22 cellular contexts compared by ENCODE assay signal in genomic region chr15:68382286-68383007, GRCh38. TPM values are rescaled to one million over a fixed set of nuclear protein-coding genes. Genes with fewer than 3 reads are reported as not detected.
DNase-seq lines count a peak whose midpoint lies in the region; ATAC-seq and TF ChIP-seq lines count a peak whose summit lies in the region.
"Had no signal": no experiment of that assay in that cellular context is flagged by ENCODE, and none has a peak within 500 bp of the region (broad histone marks: within the 10 kb centered on the region; RNA-seq: fewer than 3 reads in every experiment).

No MANE protein-coding gene starts in this region.

- intact Hi-C loops in sigmoid colon (cut with DNase I), result loop anchor here (1.0 to 2.0 kb wide), 2 partner anchors 76 to 132 kb away; no protein-coding TSS in a partner anchor

- DNase-seq in T-helper 1 cell (no peak), RPMI7951 (ENCODE audit: low read depth) (peak; percentile 67), fibroblast of the aortic adventitia (ENCODE audit: low read depth) (peak; percentile 51), sigmoid colon (peak; percentile 24), RPMI8226 (no peak), activated gamma-delta T cell treated with Interleukin-2 at 50 U/mL for 16 hours (no peak)
- DNase-seq: activated naive CD4-positive, alpha-beta T cell treated with anti-CD3 and anti-CD28 coated beads, Interleukin-2, amount 10 ng/mL, durations not matched to agents 7 days and 5 days; activated T-cell treated with anti-CD3 and anti-CD28 coated beads, Interleukin-2, amount 50 U/mL, for 72 hours; HFFc6; mucosa of descending colon; NCI-H82; pancreas; stimulated activated CD4-positive, alpha-beta T cell treated with anti-CD3 and anti-CD28 coated beads, Interleukin-4, amount 100 ng/mL, for 4 hours had no signal

- H3K27ac Mint-ChIP-seq in T-helper 1 cell treated with Interleukin-12 subunit alpha and Interleukin-12 subunit beta and Interleukin-4 antibody, amounts not matched to agents 30 μg/mL and 1 μg/mL, for 36 hours, result peak overlapping the region; percentile 11
- H3K27ac Mint-ChIP-seq: activated naive CD4-positive, alpha-beta T cell treated with anti-CD3 and anti-CD28 coated beads, Interleukin-2, amount 10 ng/mL, durations not matched to agents 7 days and 5 days; activated T-cell treated with anti-CD3 and anti-CD28 coated beads, Interleukin-2, amount 50 U/mL, for 72 hours; GM23338; HFFc6; natural killer cell treated with Interleukin-12 subunit alpha and Interleukin-12 subunit beta and Interleukin-15 and Interleukin-18, amount 100 ng/mL, for 72 hours; stimulated activated memory B cell treated with anti-CD40 and anti-IgM and Interleukin-4, amounts not matched to agents 10 μg/mL and 1 μg/mL and 100 μg/mL, for 72 hours had no signal

- no peaks in the 10 kb centered on the region for H3K36me3 Mint-ChIP-seq in T-helper 1 cell treated with Interleukin-12 subunit alpha and Interleukin-12 subunit beta and Interleukin-4 antibody, amounts not matched to agents 30 μg/mL and 1 μg/mL, for 36 hours (ENCODE audit: low read depth)
- H3K36me3 Mint-ChIP-seq: natural killer cell treated with Interleukin-12 subunit alpha and Interleukin-12 subunit beta and Interleukin-15 and Interleukin-18, amount 100 ng/mL, for 72 hours; stimulated activated memory B cell treated with anti-CD40 and anti-IgM and Interleukin-4, amounts not matched to agents 10 μg/mL and 1 μg/mL and 100 μg/mL, for 72 hours had no signal

- no peak for ATAC-seq in GM21381 (IDR thresholded peaks at IDR 0.05; ENCODE audit: unreplicated experiment)
- ATAC-seq: stimulated activated memory B cell treated with anti-CD40 and anti-IgM and Interleukin-4, amounts not matched to agents 10 μg/mL and 1 μg/mL and 100 μg/mL, for 72 hours had no signal

- H3K9me3 Mint-ChIP-seq in T-helper 1 cell treated with Interleukin-12 subunit alpha and Interleukin-12 subunit beta and Interleukin-4 antibody, amounts not matched to agents 30 μg/mL and 1 μg/mL, for 36 hours, result peaks cover 5% of the 10 kb centered on the region
- H3K9me3 Mint-ChIP-seq: activated naive CD4-positive, alpha-beta T cell treated with anti-CD3 and anti-CD28 coated beads, Interleukin-2, amount 10 ng/mL, durations not matched to agents 7 days and 5 days; HFFc6; natural killer cell treated with Interleukin-12 subunit alpha and Interleukin-12 subunit beta and Interleukin-15 and Interleukin-18, amount 100 ng/mL, for 72 hours; stimulated activated memory B cell treated with anti-CD40 and anti-IgM and Interleukin-4, amounts not matched to agents 10 μg/mL and 1 μg/mL and 100 μg/mL, for 72 hours had no signal

- H3K4me1 Mint-ChIP-seq in T-helper 1 cell treated with Interleukin-12 subunit alpha and Interleukin-12 subunit beta and Interleukin-4 antibody, amounts not matched to agents 30 μg/mL and 1 μg/mL, for 36 hours (ENCODE audit: low read depth), result peaks cover 11% of the 10 kb centered on the region
- H3K4me1 Mint-ChIP-seq: GM23338; stimulated activated memory B cell treated with anti-CD40 and anti-IgM and Interleukin-4, amounts not matched to agents 10 μg/mL and 1 μg/mL and 100 μg/mL, for 72 hours had no signal

- TF ChIP-seq POLR2A in sigmoid colon (IDR thresholded peaks at IDR 0.05), result no peak

- peaks cover 3% of the 10 kb centered on the region for H3K27me3 Mint-ChIP-seq in T-helper 1 cell treated with Interleukin-12 subunit alpha and Interleukin-12 subunit beta and Interleukin-4 antibody, amounts not matched to agents 30 μg/mL and 1 μg/mL, for 36 hours (ENCODE audit: low read depth)

- no peak overlapping the region for H3K4me3 ChIP-seq in fibroblast of the aortic adventitia (ENCODE audit: low read depth, low read length)
- H3K4me3 ChIP-seq in sigmoid colon, result no peak overlapping the region
- H3K4me3 ChIP-seq: cardiac muscle cell, GM12878, GM23338, mucosa of descending colon, pancreas, right lobe of liver had no signal

- H3K27me3 ChIP-seq in sigmoid colon, result no peaks in the 10 kb centered on the region
- H3K27me3 ChIP-seq: cardiac muscle cell, pancreas, right lobe of liver had no signal

- no peak overlapping the region for H3K27ac ChIP-seq in sigmoid colon
- H3K27ac ChIP-seq: 22Rv1, cardiac muscle cell, pancreas, right lobe of liver had no signal

- TF ChIP-seq CTCF in fibroblast of the aortic adventitia (IDR thresholded peaks at IDR 0.05; ENCODE audit: insufficient read depth, low read length) (no peak), sigmoid colon (IDR thresholded peaks at IDR 0.05) (no peak)

- H3K9me3 ChIP-seq in sigmoid colon, result no peaks in the 10 kb centered on the region
- H3K9me3 ChIP-seq: mucosa of descending colon, pancreas, right lobe of liver had no signal

- no peaks in the 10 kb centered on the region for H3K36me3 ChIP-seq in sigmoid colon
- H3K36me3 ChIP-seq: cardiac muscle cell, pancreas, right lobe of liver had no signal

- H3K4me3 Mint-ChIP-seq in T-helper 1 cell treated with Interleukin-12 subunit alpha and Interleukin-12 subunit beta and Interleukin-4 antibody, amounts not matched to agents 30 μg/mL and 1 μg/mL, for 36 hours, result no peak overlapping the region
- H3K4me3 Mint-ChIP-seq: activated naive CD4-positive, alpha-beta T cell treated with anti-CD3 and anti-CD28 coated beads, Interleukin-2, amount 10 ng/mL, durations not matched to agents 7 days and 5 days; activated T-cell treated with anti-CD3 and anti-CD28 coated beads, Interleukin-2, amount 50 U/mL, for 72 hours; GM23338; HFFc6; natural killer cell treated with Interleukin-12 subunit alpha and Interleukin-12 subunit beta and Interleukin-15 and Interleukin-18, amount 100 ng/mL, for 72 hours; stimulated activated memory B cell treated with anti-CD40 and anti-IgM and Interleukin-4, amounts not matched to agents 10 μg/mL and 1 μg/mL and 100 μg/mL, for 72 hours had no signal

- no peak for TF ChIP-seq EP300 in sigmoid colon (IDR thresholded peaks at IDR 0.05)

- 90% methylated on average over 5 of the region's 5 CpGs for WGBS in sigmoid colon, 2 donors

- peaks cover 0 to 14% (median 5%) of the 10 kb centered on the region in 4 donors for H3K4me1 ChIP-seq in sigmoid colon
- H3K4me1 ChIP-seq: pancreas, right lobe of liver had no signal

RNA-seq across cellular contexts. Expression of gene ITGA11, which starts 49.5 kb away (rescaled TPM):
- total RNA-seq in RPMI7951 (2014; rRNA removed; shearing (Covaris generic)), result 90.7 and 102 TPM in 2 replicates
- total RNA-seq in fibroblast of the aortic adventitia (ENCODE audit: low replicate concordance), result 81.1 and 105 TPM in 2 replicates
- 1 to 10 TPM in 3 of 4 donors, under 1 TPM in 1; 0.95 to 6.1 (median 2.7) TPM for total RNA-seq in sigmoid colon
- polyA plus RNA-seq in sigmoid colon, result 1 to 10 TPM in 1 of 3 donors, under 1 TPM in 2; 0.71 to 2.4 (median 0.92) TPM

Comparison
In these comparisons a context has a peak if more than half of its experiments do, and no peak if none do; other contexts are left out.
1. DNase-seq: peak in RPMI7951 (single experiment), fibroblast of the aortic adventitia (single experiment) and sigmoid colon (single experiment); none in T-helper 1 cell (0 of 5), RPMI8226 (single experiment) and activated gamma-delta T cell treated with Interleukin-2 at 50 U/mL for 16 hours (single experiment).
2. RNA of gene ITGA11, which starts 49.5 kb away (total RNA-seq): 90.7 to 102 TPM in RPMI7951 and 81.1 to 105 TPM in fibroblast of the aortic adventitia; 0.95 to 6.1 TPM in sigmoid colon; every median in the first group is over 10 times any median in the second.